17 cellular contexts compared by ENCODE assay signal in the genomic region with DNA sequence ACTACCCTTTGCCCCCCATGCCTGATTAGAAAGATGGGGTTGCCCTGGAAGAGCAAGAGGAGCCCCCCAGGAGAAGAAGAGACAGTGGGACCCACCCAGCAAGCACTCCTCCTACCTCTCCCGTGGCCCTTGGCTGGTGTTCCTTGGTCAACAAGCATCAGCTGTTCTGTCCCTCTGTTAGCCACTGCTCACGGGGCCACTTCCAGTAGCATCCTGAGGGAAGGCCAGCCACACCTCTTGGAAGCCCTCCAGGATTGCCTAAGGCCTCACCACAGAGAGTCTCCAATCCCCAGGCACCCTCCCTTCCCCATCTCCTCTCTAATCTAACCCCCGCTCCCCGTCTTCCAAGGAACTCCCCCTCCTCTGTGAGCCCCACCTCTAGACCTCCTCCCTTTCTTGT.
"Had no signal": no experiment of that assay in that cellular context is flagged by ENCODE, and none has a peak within 500 bp of the region (broad histone marks: within the 10 kb centered on the region; RNA-seq: fewer than 3 reads in every experiment).

No MANE protein-coding gene starts in this region.

- H3K27ac ChIP-seq: brain microvascular endothelial cell, sigmoid colon, upper lobe of left lung had no signal

- ATAC-seq: naive thymus-derived CD8-positive, alpha-beta T cell; T-helper 17 cell had no signal

- H3K9me3 ChIP-seq: sigmoid colon, upper lobe of left lung had no signal

- H3K27ac Mint-ChIP-seq: activated naive CD4-positive, alpha-beta T cell treated with anti-CD3 and anti-CD28 coated beads, Interleukin-2, amount 50 U/mL, for 24 hours; activated T-helper 2 cell treated with anti-CD3 and anti-CD28 coated beads, Interferon-gamma antibody, Interleukin-2, Interleukin-4, amounts not matched to agents 10 μg/mL and 5 μg/mL and 100 μg/mL, durations not matched to agents 14 hours and 24 hours and 36 hours; naive thymus-derived CD8-positive, alpha-beta T cell; progenitor cell of endocrine pancreas; stimulated activated naive CD8-positive, alpha-beta T cell treated with anti-CD3 and anti-CD28 coated beads, Interleukin-15, Interleukin-2, amounts not matched to agents 100 ng/mL and 50 ng/mL, for 24 hours; T-helper 17 cell had no signal

- H3K27me3 ChIP-seq: upper lobe of left lung had no signal

- H3K36me3 Mint-ChIP-seq: activated naive CD4-positive, alpha-beta T cell treated with anti-CD3 and anti-CD28 coated beads, Interleukin-2, amount 50 U/mL, for 24 hours; naive thymus-derived CD8-positive, alpha-beta T cell had no signal

- H3K4me3 Mint-ChIP-seq: activated naive CD4-positive, alpha-beta T cell treated with anti-CD3 and anti-CD28 coated beads, Interleukin-2, amount 50 U/mL, for 24 hours; naive thymus-derived CD8-positive, alpha-beta T cell; stimulated activated naive CD8-positive, alpha-beta T cell treated with anti-CD3 and anti-CD28 coated beads, Interleukin-15, Interleukin-2, amounts not matched to agents 100 ng/mL and 50 ng/mL, for 24 hours; T-helper 17 cell had no signal

- DNase-seq: activated CD4-positive, alpha-beta T cell treated with anti-CD3 and anti-CD28 coated beads, Interleukin-2, amount 50 U/mL, for 1 hour; amygdala; brain microvascular endothelial cell; dermis blood vessel endothelial cell; hypothalamus; kidney glomerular epithelial cell; naive thymus-derived CD8-positive, alpha-beta T cell; occipital lobe; sigmoid colon; stimulated activated CD4-positive, alpha-beta T cell treated with anti-CD3 and anti-CD28 coated beads, Interleukin-12 subunit alpha, Interleukin-12 subunit beta, amount 100 ng/mL, for 4 hours; T-helper 17 cell; upper lobe of left lung had no signal

- H3K4me1 ChIP-seq: upper lobe of left lung had no signal

- H3K4me1 Mint-ChIP-seq: activated naive CD4-positive, alpha-beta T cell treated with anti-CD3 and anti-CD28 coated beads, Interleukin-2, amount 50 U/mL, for 24 hours; naive thymus-derived CD8-positive, alpha-beta T cell had no signal

- H3K4me3 ChIP-seq: lung, sigmoid colon, upper lobe of left lung had no signal

- H3K9me3 Mint-ChIP-seq: activated naive CD4-positive, alpha-beta T cell treated with anti-CD3 and anti-CD28 coated beads, Interleukin-2, amount 50 U/mL, for 24 hours; activated T-helper 2 cell treated with anti-CD3 and anti-CD28 coated beads, Interferon-gamma antibody, Interleukin-2, Interleukin-4, amounts not matched to agents 10 μg/mL and 5 μg/mL and 100 μg/mL, durations not matched to agents 14 hours and 24 hours and 36 hours; naive thymus-derived CD8-positive, alpha-beta T cell; stimulated activated naive CD8-positive, alpha-beta T cell treated with anti-CD3 and anti-CD28 coated beads, Interleukin-15, Interleukin-2, amounts not matched to agents 100 ng/mL and 50 ng/mL, for 24 hours had no signal

- H3K36me3 ChIP-seq: brain microvascular endothelial cell, sigmoid colon, upper lobe of left lung had no signal
